ENCODE assay signal across 16 cellular contexts in the genomic region with DNA sequence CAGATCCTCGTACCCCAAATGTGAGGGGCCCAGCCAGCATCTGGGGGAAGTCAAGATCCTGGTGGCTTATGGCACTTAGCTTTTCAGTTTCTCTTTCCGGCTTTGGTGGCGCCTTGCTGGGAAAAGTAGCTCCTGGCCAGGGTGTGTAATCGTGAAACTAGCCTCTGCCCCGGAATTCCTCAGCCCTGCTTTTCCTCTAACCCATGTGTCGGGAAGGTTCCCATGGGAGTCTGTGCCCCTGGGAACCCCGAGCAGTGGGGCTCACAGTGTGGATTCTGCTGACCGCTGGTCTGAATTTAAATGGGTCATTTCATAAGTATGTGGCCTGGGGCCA. TPM values are rescaled to one million over a fixed set of nuclear protein-coding genes. Genes with fewer than 3 reads are reported as not detected.
A peak's percentile ranks its signal among the peaks of the same experiment; 100 is the strongest.
DNase-seq lines count a peak whose midpoint lies in the region; ATAC-seq and TF ChIP-seq lines count a peak whose summit lies in the region.
"Had no signal": no experiment of that assay in that cellular context is flagged by ENCODE, and none has a peak within 500 bp of the region (broad histone marks: within the 10 kb centered on the region; RNA-seq: fewer than 3 reads in every experiment).

No MANE protein-coding gene starts in this region.

- peak overlapping the region; percentile 21 for H2AFZ ChIP-seq in ACC112 (ENCODE audit: low read length, unreplicated experiment)

- peak overlapping the region in 5 of 8 donors; percentile 5 to 75 (median 59) for H3K4me3 Mint-ChIP-seq in CD4-positive, alpha-beta memory T cell
- H3K4me3 Mint-ChIP-seq in natural killer cell treated with Interleukin-12 subunit alpha and Interleukin-12 subunit beta and Interleukin-15 and Interleukin-18, amount 100 ng/mL, for 72 hours, result peak overlapping the region; percentile 59

- no peaks in the 10 kb centered on the region for H3K27me3 ChIP-seq in ACC112 (ENCODE audit: insufficient read depth, low read length)
- no peaks in the 10 kb centered on the region for H3K27me3 ChIP-seq in CD4-positive, alpha-beta memory T cell (ENCODE audit: insufficient read depth, low read length)

- H3K27ac ChIP-seq in ACC112 (ENCODE audit: low read depth, low read length) (no peak overlapping the region), coronary artery (peak overlapping the region; percentile 44 to 48)
- H3K27ac ChIP-seq in CD4-positive, alpha-beta memory T cell (ENCODE audit: low read depth, low read length), result peak overlapping the region; percentile 39
- H3K27ac ChIP-seq: epithelial cell of prostate had no signal

- H3K9me3 Mint-ChIP-seq in CD4-positive, alpha-beta memory T cell, result peaks cover 0 to 6% (median 0%) of the 10 kb centered on the region in 8 donors
- H3K9me3 Mint-ChIP-seq in natural killer cell treated with Interleukin-12 subunit alpha and Interleukin-12 subunit beta and Interleukin-15 and Interleukin-18, amount 100 ng/mL, for 72 hours, result no peaks in the 10 kb centered on the region
- H3K9me3 Mint-ChIP-seq: IgD-negative memory B cell had no signal

- no peaks in the 10 kb centered on the region for H3K27me3 Mint-ChIP-seq in CD4-positive, alpha-beta memory T cell
- peaks cover 0 to 18% of the 10 kb centered on the region in 2 donors for H3K27me3 Mint-ChIP-seq in natural killer cell treated with Interleukin-12 subunit alpha and Interleukin-12 subunit beta and Interleukin-15 and Interleukin-18, amount 100 ng/mL, for 72 hours
- H3K27me3 Mint-ChIP-seq: IgD-negative memory B cell had no signal

- no peak for ATAC-seq in natural killer cell treated with Interleukin-12 subunit alpha and Interleukin-12 subunit beta and Interleukin-15 and Interleukin-18, amount 100 ng/mL, for 72 hours
- ATAC-seq in HG03108 (IDR thresholded peaks at IDR 0.05; ENCODE audit: unreplicated experiment), result no peak

- H3K36me3 ChIP-seq in ACC112 (ENCODE audit: insufficient read depth, low read length), result no peaks in the 10 kb centered on the region
- H3K36me3 ChIP-seq in CD4-positive, alpha-beta memory T cell (ENCODE audit: insufficient read depth, low read length), result no peaks in the 10 kb centered on the region

- H3K36me3 Mint-ChIP-seq in CD4-positive, alpha-beta memory T cell, result peaks cover 0 to 7% of the 10 kb centered on the region in 2 donors
- no peaks in the 10 kb centered on the region for H3K36me3 Mint-ChIP-seq in natural killer cell treated with Interleukin-12 subunit alpha and Interleukin-12 subunit beta and Interleukin-15 and Interleukin-18, amount 100 ng/mL, for 72 hours

- H3K4me1 Mint-ChIP-seq in CD4-positive, alpha-beta memory T cell, result peaks cover 30 to 64% (median 38%) of the 10 kb centered on the region in 4 donors
- peaks cover 44 to 54% of the 10 kb centered on the region in 2 donors for H3K4me1 Mint-ChIP-seq in natural killer cell treated with Interleukin-12 subunit alpha and Interleukin-12 subunit beta and Interleukin-15 and Interleukin-18, amount 100 ng/mL, for 72 hours (ENCODE audit: low read depth in 2 of 2)

- H3K79me2 ChIP-seq in ACC112 (ENCODE audit: control insufficient read depth, insufficient read depth, low read length, unreplicated experiment), result peaks cover 6% of the 10 kb centered on the region

- no peak for TF ChIP-seq CTCF in coronary artery (IDR thresholded peaks at IDR 0.05)

- H3K4me3 ChIP-seq in ACC112 (ENCODE audit: low read depth, low read length) (peak overlapping the region; percentile 55; the same call in 1 of the 2 replicates), coronary artery (peak overlapping the region; percentile 40)
- no peak overlapping the region for H3K4me3 ChIP-seq in CD4-positive, alpha-beta memory T cell (ENCODE audit: low read length in 2 of 2)

- peak overlapping the region; percentile 24 to 97 (median 88) for H3K27ac Mint-ChIP-seq in CD4-positive, alpha-beta memory T cell
- H3K27ac Mint-ChIP-seq in natural killer cell treated with Interleukin-12 subunit alpha and Interleukin-12 subunit beta and Interleukin-15 and Interleukin-18, amount 100 ng/mL, for 72 hours, result peak overlapping the region; percentile 75 to 79

- CTCF ChIA-PET in CD4-positive, alpha-beta memory T cell (lab: Charles Lee; ENCODE audit: partially characterized antibody), result interaction anchor here (0.9 to 7.6 kb wide), 7 partner anchors 35 to 305 kb away, joined by 3 to 197 read pairs (median 8); no protein-coding TSS in a partner anchor

- H3K9me3 ChIP-seq in CD4-positive, alpha-beta memory T cell (ENCODE audit: control insufficient read depth in 1 of 2, low read length in 2 of 2), result no peaks in the 10 kb centered on the region

- POLR2A ChIA-PET in CD4-positive, alpha-beta memory T cell (lab: Charles Lee; ENCODE audit: partially characterized antibody), result interaction anchor here (1.0 to 8.3 kb wide), 8 partner anchors 9 to 293 kb away, joined by 3 to 283 read pairs (median 4); a partner anchor contains a TSS

- intact Hi-C loops in CD4-positive, alpha-beta memory T cell (cut with micrococcal nuclease), result loop anchor here (5.0 to 10.0 kb wide), 4 partner anchors 38 to 656 kb away; a partner anchor contains a TSS

- no peak for DNase-seq in CD4-positive, alpha-beta memory T cell
- DNase-seq in coronary artery (ENCODE audit: low spot score) (no peak), NCI-H1930 (lab: John Stamatoyannopoulos, UW) (no peak), NCI-H526 treated with DMSO at 0.1 percent for 48 hours (lab: John Stamatoyannopoulos, UW) (no peak), mesenteric fat pad (ENCODE audit: low spot score) (no peak)
- no peak for DNase-seq in natural killer cell treated with Interleukin-12 subunit alpha and Interleukin-12 subunit beta and Interleukin-15 and Interleukin-18, amount 100 ng/mL, for 72 hours (ENCODE audit: low spot score)
- DNase-seq: Calu3, H7, NCI-H1694 treated with DMSO at 0.1 percent for 48 hours had no signal

- peaks cover 14% of the 10 kb centered on the region for H3K4me1 ChIP-seq in ACC112 (ENCODE audit: control insufficient read depth, insufficient read depth, low read length, unreplicated experiment)
- H3K4me1 ChIP-seq in CD4-positive, alpha-beta memory T cell (ENCODE audit: insufficient read depth, low read length), result peaks cover 45% of the 10 kb centered on the region

RNA-seq across cellular contexts. Expression of a gene that starts 3.3 kb away (rescaled TPM):
- 10 to 100 TPM; 14.7 to 16.7 TPM for total RNA-seq in CD4-positive, alpha-beta memory T cell
- 10 to 100 TPM; 17.6 to 37.8 TPM for polyA plus RNA-seq in CD4-positive, alpha-beta memory T cell
- total RNA-seq in natural killer cell treated with Interleukin-12 subunit alpha and Interleukin-12 subunit beta and Interleukin-15 and Interleukin-18, amount 100 ng/mL, for 72 hours, result 100 to 1,000 TPM; 199 to 299 TPM
- total RNA-seq in mesenteric fat pad, result 35.0 TPM

RNA-seq across cellular contexts. Expression of a gene that starts 9.9 kb away (rescaled TPM):
- total RNA-seq in CD4-positive, alpha-beta memory T cell, result not detected
- polyA plus RNA-seq in CD4-positive, alpha-beta memory T cell, result not detected
- not detected for total RNA-seq in natural killer cell treated with Interleukin-12 subunit alpha and Interleukin-12 subunit beta and Interleukin-15 and Interleukin-18, amount 100 ng/mL, for 72 hours
- not detected for total RNA-seq in mesenteric fat pad
- total RNA-seq: activated CD8-positive, alpha-beta memory T cell treated with anti-CD3 and anti-CD28 coated beads for 36 hours; astrocyte; Calu3; H7; T-helper 1 cell treated with Interleukin-12 subunit alpha and Interleukin-12 subunit beta and Interleukin-4 antibody, amounts not matched to agents 30 ng/mL and 1 ng/mL, for 36 hours had no signal
- polyA plus RNA-seq: IgD-negative memory B cell had no signal

RNA-seq across cellular contexts. Expression of a gene that starts 14.2 kb away (rescaled TPM):
- not detected for total RNA-seq in CD4-positive, alpha-beta memory T cell
- not detected for polyA plus RNA-seq in CD4-positive, alpha-beta memory T cell
- not detected for total RNA-seq in natural killer cell treated with Interleukin-12 subunit alpha and Interleukin-12 subunit beta and Interleukin-15 and Interleukin-18, amount 100 ng/mL, for 72 hours
- not detected for total RNA-seq in mesenteric fat pad
- total RNA-seq: activated CD8-positive, alpha-beta memory T cell treated with anti-CD3 and anti-CD28 coated beads for 36 hours; astrocyte; Calu3; H7; T-helper 1 cell treated with Interleukin-12 subunit alpha and Interleukin-12 subunit beta and Interleukin-4 antibody, amounts not matched to agents 30 ng/mL and 1 ng/mL, for 36 hours had no signal
- polyA plus RNA-seq: IgD-negative memory B cell had no signal

RNA-seq across cellular contexts. Expression of a gene that starts 17.0 kb away (rescaled TPM):
- total RNA-seq in CD4-positive, alpha-beta memory T cell, result not detected
- polyA plus RNA-seq in CD4-positive, alpha-beta memory T cell, result not detected
- total RNA-seq in natural killer cell treated with Interleukin-12 subunit alpha and Interleukin-12 subunit beta and Interleukin-15 and Interleukin-18, amount 100 ng/mL, for 72 hours, result not detected
- total RNA-seq in mesenteric fat pad, result not detected
- total RNA-seq: activated CD8-positive, alpha-beta memory T cell treated with anti-CD3 and anti-CD28 coated beads for 36 hours; astrocyte; Calu3; H7; T-helper 1 cell treated with Interleukin-12 subunit alpha and Interleukin-12 subunit beta and Interleukin-4 antibody, amounts not matched to agents 30 ng/mL and 1 ng/mL, for 36 hours had no signal
- polyA plus RNA-seq: IgD-negative memory B cell had no signal

RNA-seq across cellular contexts. Expression of a gene that starts 21.9 kb away (rescaled TPM):
- not detected for total RNA-seq in CD4-positive, alpha-beta memory T cell
- polyA plus RNA-seq in CD4-positive, alpha-beta memory T cell, result not detected
- total RNA-seq in natural killer cell treated with Interleukin-12 subunit alpha and Interleukin-12 subunit beta and Interleukin-15 and Interleukin-18, amount 100 ng/mL, for 72 hours, result not detected
- total RNA-seq in mesenteric fat pad, result not detected
- total RNA-seq: activated CD8-positive, alpha-beta memory T cell treated with anti-CD3 and anti-CD28 coated beads for 36 hours; astrocyte; Calu3; H7; T-helper 1 cell treated with Interleukin-12 subunit alpha and Interleukin-12 subunit beta and Interleukin-4 antibody, amounts not matched to agents 30 ng/mL and 1 ng/mL, for 36 hours had no signal
- polyA plus RNA-seq: IgD-negative memory B cell had no signal

Comparison
In these comparisons a context has a peak if more than half of its experiments do, and no peak if none do; other contexts are left out.
1. H3K4me3 ChIP-seq: peak in ACC112 (single experiment) and coronary artery (single experiment); none in CD4-positive, alpha-beta memory T cell (0 of 2).